In genomic region chr9:72297516-72297915, GRCh38 we compare ENCODE assay signal across 20 cellular contexts.
DNase-seq lines count a peak whose midpoint lies in the region; ATAC-seq, FAIRE-seq and TF ChIP-seq lines count a peak whose summit lies in the region.
"Had no signal": no experiment of that assay in that cellular context is flagged by ENCODE, and none has a peak within 500 bp of the region (broad histone marks: within the 10 kb centered on the region; RNA-seq: fewer than 3 reads in every experiment).

No MANE protein-coding gene starts in this region.

- WGBS in HepG2 (ENCODE audit: low lambda C conversion rate) = 13% methylated on average over 3 of the region's 3 CpGs

- no TSS peak for BruUV-seq in HepG2 (replicated peaks; lab: Mats Ljungman, UMichigan)

- no peak overlapping the region for H3K4me3 Mint-ChIP-seq in activated CD8-positive, alpha-beta T cell treated with anti-CD3 and anti-CD28 coated beads for 36 hours
- H3K4me3 Mint-ChIP-seq: GM23338 had no signal

- TF ChIP-seq RAD21 in HepG2 (CRISPR knock-in tag; IDR thresholded peaks at IDR 0.05) = no peak

- no peak for ATAC-seq in HepG2
- no peak for ATAC-seq in activated CD8-positive, alpha-beta T cell treated with anti-CD3 and anti-CD28 coated beads for 36 hours
- ATAC-seq: GM23338 had no signal

- CTCF ChIA-PET in HepG2 (lab: Yijun Ruan, JAX; ENCODE audit: low intra/inter-chr PET ratio, low total read pairs) = no interaction called here
- CTCF ChIA-PET in activated CD8-positive, alpha-beta T cell treated with anti-CD3 and anti-CD28 coated beads for 36 hours (lab: Charles Lee) = interaction anchor here (1.0 to 1.9 kb wide), 4 partner anchors 15 to 36 kb away, joined by 3 to 6 read pairs (median 4); no protein-coding TSS in a partner anchor

- no peaks in the 10 kb centered on the region for H3K27me3 Mint-ChIP-seq in activated CD8-positive, alpha-beta T cell treated with anti-CD3 and anti-CD28 coated beads for 36 hours

- H3K4me3 ChIP-seq in LNCaP clone FGC (ENCODE audit: low read depth, low read length) (no peak overlapping the region), HepG2 (replicated peaks in 1 of 3; ENCODE audit: insufficient read depth in 1 of 3, low read depth in 2 of 3, low read length in 3 of 3) (no peak overlapping the region)
- H3K4me3 ChIP-seq: GM23338, HAP-1 had no signal

- in situ Hi-C loops in HepG2 (cut with HindIII; ENCODE audit: extremely low pct_ligation_motif_present, low pct_unique_long_range_greater_than_20kb) = no loop called here

- H3K4me2 ChIP-seq in HepG2 (ENCODE audit: low read depth, low read length) = no peak overlapping the region
- H3K4me2 ChIP-seq: GM23338 had no signal

- peaks cover 12% of the 10 kb centered on the region for H3K4me1 ChIP-seq in HepG2 (ENCODE audit: insufficient read depth, low read length)

- FAIRE-seq in HepG2 (lab: Jason Lieb, UNC) = no peak
- FAIRE-seq: D721Med, GM18507 had no signal

- no peaks in the 10 kb centered on the region for H3K9me3 Mint-ChIP-seq in activated CD8-positive, alpha-beta T cell treated with anti-CD3 and anti-CD28 coated beads for 36 hours
- H3K9me3 Mint-ChIP-seq: GM23338 had no signal

- no peak for TF ChIP-seq POLR2A in HepG2 (IDR thresholded peaks at IDR 0.05; ENCODE audit: insufficient read depth in 1 of 2, low read depth in 2 of 2, low read length in 2 of 2)

- intact Hi-C loops in HepG2 (cut with micrococcal nuclease; ENCODE audit: unreplicated experiment) = no loop called here
- intact Hi-C loops in activated CD8-positive, alpha-beta T cell treated with anti-CD3 and anti-CD28 coated beads for 36 hours (cut with micrococcal nuclease) = no loop called here

- POLR2A ChIA-PET in HepG2 (lab: Yijun Ruan, JAX) = no interaction called here
- POLR2A ChIA-PET in activated CD8-positive, alpha-beta T cell treated with anti-CD3 and anti-CD28 coated beads for 36 hours (lab: Charles Lee) = no interaction called here

- H3K27ac ChIP-seq in HepG2 (ENCODE audit: extremely low read length, insufficient read depth, low read length) = no peak overlapping the region

- H3K79me2 ChIP-seq in HepG2 (ENCODE audit: insufficient read depth, low read length) = no peaks in the 10 kb centered on the region

- no peak overlapping the region for H3K9ac ChIP-seq in HepG2 (ENCODE audit: insufficient read depth, low read depth, low read length)

- 0 out of 5 replicates have a peak, but pooled peaks cover 0 to 4% of the 10 kb centered on the region in 2 experiments for H3K27me3 ChIP-seq in HepG2 (ENCODE audit: control insufficient read depth in 1 of 2, insufficient read depth in 2 of 2, low read length in 2 of 2)

- DNase-seq in NCI-H82 (lab: John Stamatoyannopoulos, UW) (peak; percentile 12), NCI-H82 treated with DMSO at 0.1 percent for 48 hours (lab: John Stamatoyannopoulos, UW; ENCODE audit: unreplicated experiment) (no peak), LNCaP clone FGC (ENCODE audit: low read depth) (peak; percentile 96), HepG2 (ENCODE audit: low spot score) (no peak), EL (no peak)
- no peak for DNase-seq in stimulated activated CD4-positive, alpha-beta T cell treated with anti-CD3 and anti-CD28 coated beads, Interleukin-2, amount 100 ng/mL, for 48 hours
- no peak for DNase-seq in activated CD8-positive, alpha-beta T cell treated with anti-CD3 and anti-CD28 coated beads for 36 hours
- DNase-seq: 8988T, Karpas-422, NCI-H1092 treated with DMSO at 0.1 percent for 48 hours, NCI-H1436, NCI-H187, NCI-H2081 treated with DMSO at 0.1 percent for 48 hours, NCI-H2171, NCI-H345, NCI-H510A treated with DMSO at 0.1 percent for 48 hours had no signal

- peaks cover 7% of the 10 kb centered on the region for H3K4me1 Mint-ChIP-seq in activated CD8-positive, alpha-beta T cell treated with anti-CD3 and anti-CD28 coated beads for 36 hours (ENCODE audit: low read depth)
- H3K4me1 Mint-ChIP-seq: GM23338 had no signal

- H2AFZ ChIP-seq in HepG2 (ENCODE audit: low read length) = no peak overlapping the region
- H2AFZ ChIP-seq: GM23338 had no signal

- TF ChIP-seq EP300 in HepG2 (IDR thresholded peaks at IDR 0.05; ENCODE audit: low read depth in 2 of 2, low read length in 2 of 2) = no peak
- no peak for TF ChIP-seq EP300 in HepG2 (CRISPR knock-in tag; IDR thresholded peaks at IDR 0.05; ENCODE audit: borderline replicate concordance)

- no peaks in the 10 kb centered on the region for H3K36me3 ChIP-seq in HepG2 (replicated peaks in 1 of 2; ENCODE audit: control insufficient read depth in 1 of 2, insufficient read depth in 2 of 2, low read length in 2 of 2)
- H3K36me3 ChIP-seq: HAP-1 had no signal

- no peaks in the 10 kb centered on the region for H4K20me1 ChIP-seq in HepG2 (ENCODE audit: insufficient read depth, low read length)

- no peak overlapping the region for H3K27ac Mint-ChIP-seq in activated CD8-positive, alpha-beta T cell treated with anti-CD3 and anti-CD28 coated beads for 36 hours
- H3K27ac Mint-ChIP-seq: GM23338 had no signal

- H3K36me3 Mint-ChIP-seq in activated CD8-positive, alpha-beta T cell treated with anti-CD3 and anti-CD28 coated beads for 36 hours (ENCODE audit: low read depth) = no peaks in the 10 kb centered on the region

- TF ChIP-seq CTCF in LNCaP clone FGC (IDR thresholded peaks at IDR 0.05; ENCODE audit: control insufficient read depth, extremely low read depth, insufficient read depth) = no peak
- TF ChIP-seq CTCF in HepG2 (CRISPR knock-in tag; IDR thresholded peaks at IDR 0.05) = no peak
- TF ChIP-seq CTCF in activated CD8-positive, alpha-beta T cell treated with anti-CD3 and anti-CD28 coated beads for 36 hours (IDR thresholded peaks at IDR 0.05) = no peak

- no peaks in the 10 kb centered on the region for H3K9me3 ChIP-seq in HepG2 (ENCODE audit: low read length)
- H3K9me3 ChIP-seq: HAP-1 had no signal

TF ChIP-seq in HepG2, 621 proteins besides CTCF, POLR2A, EP300 and RAD21:
- TF ChIP-seq TOE1 (CRISPR knock-in tag; IDR thresholded peaks at IDR 0.05) = no peak
- peak; percentile 67 for TF ChIP-seq ATF7 (IDR thresholded peaks at IDR 0.05)
- TF ChIP-seq ATF7 (CRISPR knock-in tag; IDR thresholded peaks at IDR 0.05) = no peak
- TF ChIP-seq TEAD2 (CRISPR knock-in tag; IDR thresholded peaks at IDR 0.05) = no peak
- no peak for TF ChIP-seq ZNF768 (CRISPR knock-in tag; IDR thresholded peaks at IDR 0.05)

Comparison
In these comparisons a context has a peak if more than half of its experiments do, and no peak if none do; other contexts are left out.
1. DNase-seq: peak in NCI-H82 (single experiment) and LNCaP clone FGC (single experiment); none in NCI-H82 treated with DMSO at 0.1 percent for 48 hours (single experiment), HepG2 (single experiment), stimulated activated CD4-positive, alpha-beta T cell treated with anti-CD3 and anti-CD28 coated beads, Interleukin-2, amount 100 ng/mL, for 48 hours (0 of 2), activated CD8-positive, alpha-beta T cell treated with anti-CD3 and anti-CD28 coated beads for 36 hours (single experiment) and EL (single experiment).